In genomic region chr5:159449925-159450324, GRCh38 we compare ENCODE assay signal across 1 cellular context.
A peak's percentile ranks its signal among the peaks of the same experiment; 100 is the strongest.
TF ChIP-seq lines count a peak whose summit lies in the region.

No MANE protein-coding gene starts in this region.

TF ChIP-seq in HCT116, 20 proteins besides CTCF, POLR2A, EP300 and RAD21 (continued from another document):
- TF ChIP-seq CBX3 (IDR thresholded peaks at IDR 0.05; ENCODE audit: low read depth) (peak; percentile 65; the same call in 1 of the 2 replicates), ZFX (IDR thresholded peaks at IDR 0.05) (no peak), EZH2 (IDR thresholded peaks at IDR 0.05) (no peak), SP1 (IDR thresholded peaks at IDR 0.05; ENCODE audit: low read depth) (peak; percentile 59), POLR2AphosphoS5 (IDR thresholded peaks at IDR 0.05; ENCODE audit: low read depth, low read length) (peak; percentile 24; the same call in 1 of the 2 replicates), SRF (IDR thresholded peaks at IDR 0.05; ENCODE audit: low read depth) (peak; percentile 55; the same call in 1 of the 2 replicates), EZH2phosphoT487 (IDR thresholded peaks at IDR 0.05; ENCODE audit: borderline replicate concordance) (no peak), ZBTB33 (IDR thresholded peaks at IDR 0.05; ENCODE audit: extremely low read depth, insufficient replicate concordance, low read length) (no peak)
